Comparison of ENCODE assay signal across 14 cellular contexts in the genomic region with DNA sequence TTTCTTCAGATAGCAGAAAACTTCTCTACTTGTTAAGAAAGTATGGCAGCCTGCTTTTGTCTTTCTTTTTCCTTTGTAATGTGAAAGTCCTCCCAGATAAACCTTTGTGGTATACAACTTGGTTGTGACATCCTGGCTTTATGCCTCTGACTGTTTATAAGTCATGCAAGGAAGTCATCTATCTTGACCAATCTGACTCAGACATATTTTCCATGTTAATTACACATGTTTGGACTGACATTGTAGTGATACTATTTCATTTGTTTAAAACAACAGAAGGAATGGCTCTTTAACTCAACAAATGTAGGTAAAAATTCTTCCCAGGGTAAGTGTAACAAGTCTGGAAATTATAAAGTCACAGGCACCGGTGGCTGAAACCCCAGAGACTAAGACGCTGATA.
DNase-seq lines count a peak whose midpoint lies in the region; ATAC-seq and TF ChIP-seq lines count a peak whose summit lies in the region.
"Had no signal": no experiment of that assay in that cellular context is flagged by ENCODE, and none has a peak within 500 bp of the region (broad histone marks: within the 10 kb centered on the region; RNA-seq: fewer than 3 reads in every experiment).

No MANE protein-coding gene starts in this region.

- H3K36me3 Mint-ChIP-seq in nephron (ENCODE audit: low read depth), result no peaks in the 10 kb centered on the region
- no peaks in the 10 kb centered on the region for H3K36me3 Mint-ChIP-seq in activated CD4-positive, alpha-beta memory T cell treated with anti-CD3 and anti-CD28 coated beads, Interleukin-2, amount 10 ng/mL, durations not matched to agents 7 days and 5 days (ENCODE audit: low read depth)
- no peaks in the 10 kb centered on the region for H3K36me3 Mint-ChIP-seq in activated naive CD8-positive, alpha-beta T cell treated with anti-CD3 and anti-CD28 coated beads for 36 hours
- no peaks in the 10 kb centered on the region for H3K36me3 Mint-ChIP-seq in activated CD4-positive, alpha-beta T cell treated with anti-CD3 and anti-CD28 coated beads for 36 hours (ENCODE audit: low read depth)
- H3K36me3 Mint-ChIP-seq: IgD-negative memory B cell had no signal

- no peaks in the 10 kb centered on the region for H4K20me1 ChIP-seq in fibroblast of lung (ENCODE audit: control insufficient read depth, extremely low read depth, insufficient read depth, low read length)

- H3K27me3 ChIP-seq in BJ (ENCODE audit: control insufficient read depth, insufficient read depth, low read length) (no peaks in the 10 kb centered on the region), RWPE2 (ENCODE audit: insufficient read depth, poor library complexity, severe bottlenecking) (no peaks in the 10 kb centered on the region), fibroblast of lung (ENCODE audit: control insufficient read depth, insufficient read depth, low read length) (no peaks in the 10 kb centered on the region)

- POLR2A ChIA-PET in BJ (lab: Charles Lee), result no interaction called here
- POLR2A ChIA-PET in activated CD4-positive, alpha-beta memory T cell treated with anti-CD3 and anti-CD28 coated beads, Interleukin-2, amount 10 ng/mL, durations not matched to agents 7 days and 5 days (lab: Charles Lee), result no interaction called here
- POLR2A ChIA-PET in activated CD4-positive, alpha-beta T cell treated with anti-CD3 and anti-CD28 coated beads for 36 hours (lab: Charles Lee), result no interaction called here

- no peaks in the 10 kb centered on the region for H3K9me3 ChIP-seq in RWPE2 (ENCODE audit: severe bottlenecking)
- no peaks in the 10 kb centered on the region for H3K9me3 ChIP-seq in fibroblast of lung (ENCODE audit: control insufficient read depth, insufficient read depth, low read depth, low read length)

- no peaks in the 10 kb centered on the region for H3K36me3 ChIP-seq in BJ (ENCODE audit: control insufficient read depth, insufficient read depth, low read length)
- H3K36me3 ChIP-seq in RWPE2 (ENCODE audit: low read depth), result no peaks in the 10 kb centered on the region
- no peaks in the 10 kb centered on the region for H3K36me3 ChIP-seq in fibroblast of lung (ENCODE audit: control insufficient read depth, insufficient read depth, low read length)

- H3K27ac ChIP-seq in RWPE2 (ENCODE audit: poor library complexity, severe bottlenecking), result no peak overlapping the region
- no peak overlapping the region for H3K27ac ChIP-seq in fibroblast of lung (ENCODE audit: insufficient read depth, low read length)

- no peak overlapping the region for H2AFZ ChIP-seq in fibroblast of lung (ENCODE audit: low read length)

- H3K4me3 ChIP-seq in BJ (ENCODE audit: low read depth, low read length) (no peak overlapping the region), RWPE2 (ENCODE audit: severe bottlenecking) (no peak overlapping the region), fibroblast of lung (replicated peaks in 1 of 4; ENCODE audit: control extremely low read depth in 1 of 4, insufficient read depth in 1 of 4, low read depth in 3 of 4, low read length in 4 of 4) (no peak overlapping the region)

- DNase-seq in BJ (ENCODE audit: low read depth) (peak; percentile 55), RWPE2 (ENCODE audit: low spot score) (no peak), fibroblast of lung (ENCODE audit: low read depth in 2 of 2) (peak; percentile 91 to 96), NCI-H526 (lab: John Stamatoyannopoulos, UW) (no peak)
- DNase-seq in activated CD4-positive, alpha-beta memory T cell treated with anti-CD3 and anti-CD28 coated beads, Interleukin-2, amount 10 ng/mL, durations not matched to agents 7 days and 5 days, result no peak
- DNase-seq in activated naive CD8-positive, alpha-beta T cell treated with anti-CD3 and anti-CD28 coated beads for 36 hours, result no peak
- no peak for DNase-seq in activated CD4-positive, alpha-beta T cell treated with anti-CD3 and anti-CD28 coated beads for 36 hours
- DNase-seq: activated naive CD4-positive, alpha-beta T cell treated with anti-CD3 and anti-CD28 coated beads for 36 hours; CD4-positive, alpha-beta T cell; NCI-H2171 treated with DMSO at 0.1 percent for 48 hours; SHP77; stimulated activated naive CD8-positive, alpha-beta T cell treated with anti-CD3 and anti-CD28 coated beads, Interleukin-15, amount 100 ng/mL, for 72 hours had no signal

- H3K27me3 Mint-ChIP-seq in nephron (ENCODE audit: low read depth), result no peaks in the 10 kb centered on the region
- no peaks in the 10 kb centered on the region for H3K27me3 Mint-ChIP-seq in activated CD4-positive, alpha-beta memory T cell treated with anti-CD3 and anti-CD28 coated beads, Interleukin-2, amount 10 ng/mL, durations not matched to agents 7 days and 5 days
- no peaks in the 10 kb centered on the region for H3K27me3 Mint-ChIP-seq in activated naive CD8-positive, alpha-beta T cell treated with anti-CD3 and anti-CD28 coated beads for 36 hours
- peaks cover 3% of the 10 kb centered on the region for H3K27me3 Mint-ChIP-seq in activated CD4-positive, alpha-beta T cell treated with anti-CD3 and anti-CD28 coated beads for 36 hours
- H3K27me3 Mint-ChIP-seq: CD4-positive, alpha-beta T cell; IgD-negative memory B cell; stimulated activated naive CD8-positive, alpha-beta T cell treated with anti-CD3 and anti-CD28 coated beads, Interleukin-15, amount 100 ng/mL, for 72 hours had no signal

- ATAC-seq in RWPE2 (ENCODE audit: low read depth), result peak; percentile 44; the same call in 1 of the 3 replicates
- no peak for ATAC-seq in activated CD4-positive, alpha-beta T cell treated with anti-CD3 and anti-CD28 coated beads for 36 hours
- ATAC-seq: stimulated activated naive CD8-positive, alpha-beta T cell treated with anti-CD3 and anti-CD28 coated beads, Interleukin-15, amount 100 ng/mL, for 72 hours had no signal

- H3K9me3 Mint-ChIP-seq in nephron, result no peaks in the 10 kb centered on the region
- no peaks in the 10 kb centered on the region for H3K9me3 Mint-ChIP-seq in activated CD4-positive, alpha-beta memory T cell treated with anti-CD3 and anti-CD28 coated beads, Interleukin-2, amount 10 ng/mL, durations not matched to agents 7 days and 5 days
- H3K9me3 Mint-ChIP-seq in activated naive CD8-positive, alpha-beta T cell treated with anti-CD3 and anti-CD28 coated beads for 36 hours, result no peaks in the 10 kb centered on the region
- H3K9me3 Mint-ChIP-seq in activated CD4-positive, alpha-beta T cell treated with anti-CD3 and anti-CD28 coated beads for 36 hours (ENCODE audit: low read depth), result no peaks in the 10 kb centered on the region
- H3K9me3 Mint-ChIP-seq: activated naive CD4-positive, alpha-beta T cell treated with anti-CD3 and anti-CD28 coated beads for 36 hours; CD4-positive, alpha-beta T cell; IgD-negative memory B cell; stimulated activated naive CD8-positive, alpha-beta T cell treated with anti-CD3 and anti-CD28 coated beads, Interleukin-15, amount 100 ng/mL, for 72 hours had no signal

- TF ChIP-seq CTCF in BJ (IDR thresholded peaks at IDR 0.05; ENCODE audit: insufficient read depth, low read depth, low read length) (no peak), RWPE2 (IDR thresholded peaks at IDR 0.05; ENCODE audit: poor library complexity, severe bottlenecking) (no peak), fibroblast of lung (conservative IDR thresholded peaks at IDR 0.05 in 1 of 2, IDR thresholded peaks at IDR 0.05 in 1 of 2; ENCODE audit: low read depth in 1 of 2, low read length in 2 of 2) (no peak), nephron (IDR thresholded peaks at IDR 0.05; ENCODE audit: unreplicated experiment in 3 of 3) (no peak)

- no peak overlapping the region for H3K4me3 Mint-ChIP-seq in nephron
- no peak overlapping the region for H3K4me3 Mint-ChIP-seq in activated CD4-positive, alpha-beta memory T cell treated with anti-CD3 and anti-CD28 coated beads, Interleukin-2, amount 10 ng/mL, durations not matched to agents 7 days and 5 days
- no peak overlapping the region for H3K4me3 Mint-ChIP-seq in activated naive CD8-positive, alpha-beta T cell treated with anti-CD3 and anti-CD28 coated beads for 36 hours
- no peak overlapping the region for H3K4me3 Mint-ChIP-seq in activated CD4-positive, alpha-beta T cell treated with anti-CD3 and anti-CD28 coated beads for 36 hours
- H3K4me3 Mint-ChIP-seq: activated naive CD4-positive, alpha-beta T cell treated with anti-CD3 and anti-CD28 coated beads for 36 hours; CD4-positive, alpha-beta T cell; stimulated activated naive CD8-positive, alpha-beta T cell treated with anti-CD3 and anti-CD28 coated beads, Interleukin-15, amount 100 ng/mL, for 72 hours had no signal

- H3K27ac Mint-ChIP-seq in nephron, result peak overlapping the region; percentile 56 to 75 (median 65)
- no peak overlapping the region for H3K27ac Mint-ChIP-seq in activated CD4-positive, alpha-beta memory T cell treated with anti-CD3 and anti-CD28 coated beads, Interleukin-2, amount 10 ng/mL, durations not matched to agents 7 days and 5 days
- no peak overlapping the region for H3K27ac Mint-ChIP-seq in activated naive CD8-positive, alpha-beta T cell treated with anti-CD3 and anti-CD28 coated beads for 36 hours
- H3K27ac Mint-ChIP-seq in activated CD4-positive, alpha-beta T cell treated with anti-CD3 and anti-CD28 coated beads for 36 hours, result no peak overlapping the region
- H3K27ac Mint-ChIP-seq: activated naive CD4-positive, alpha-beta T cell treated with anti-CD3 and anti-CD28 coated beads for 36 hours; CD4-positive, alpha-beta T cell; IgD-negative memory B cell; stimulated activated naive CD8-positive, alpha-beta T cell treated with anti-CD3 and anti-CD28 coated beads, Interleukin-15, amount 100 ng/mL, for 72 hours had no signal

- no peaks in the 10 kb centered on the region for H3K4me1 ChIP-seq in RWPE2 (ENCODE audit: insufficient read depth, poor library complexity, severe bottlenecking)
- no peaks in the 10 kb centered on the region for H3K4me1 ChIP-seq in fibroblast of lung (ENCODE audit: control insufficient read depth, extremely low read depth, insufficient read depth, low read length)

- no peaks in the 10 kb centered on the region for H3K79me2 ChIP-seq in fibroblast of lung (ENCODE audit: control insufficient read depth, insufficient read depth, low read length)

- H3K9ac ChIP-seq in fibroblast of lung (ENCODE audit: insufficient read depth, low read length), result no peak overlapping the region

- peaks cover 60% of the 10 kb centered on the region for H3K4me1 Mint-ChIP-seq in nephron
- H3K4me1 Mint-ChIP-seq in activated CD4-positive, alpha-beta memory T cell treated with anti-CD3 and anti-CD28 coated beads, Interleukin-2, amount 10 ng/mL, durations not matched to agents 7 days and 5 days, result no peaks in the 10 kb centered on the region
- H3K4me1 Mint-ChIP-seq in activated naive CD8-positive, alpha-beta T cell treated with anti-CD3 and anti-CD28 coated beads for 36 hours, result no peaks in the 10 kb centered on the region
- H3K4me1 Mint-ChIP-seq in activated CD4-positive, alpha-beta T cell treated with anti-CD3 and anti-CD28 coated beads for 36 hours, result no peaks in the 10 kb centered on the region
- H3K4me1 Mint-ChIP-seq: stimulated activated naive CD8-positive, alpha-beta T cell treated with anti-CD3 and anti-CD28 coated beads, Interleukin-15, amount 100 ng/mL, for 72 hours had no signal

- peak overlapping the region; percentile 36 for H3K4me2 ChIP-seq in fibroblast of lung (ENCODE audit: extremely low read depth, insufficient read depth, low read length)

- intact Hi-C loops in activated CD4-positive, alpha-beta T cell treated with anti-CD3 and anti-CD28 coated beads for 36 hours (cut with DNase I, micrococcal nuclease), result no loop called here

- CTCF ChIA-PET in BJ (lab: Yijun Ruan, JAX), result no interaction called here
- CTCF ChIA-PET in activated CD4-positive, alpha-beta memory T cell treated with anti-CD3 and anti-CD28 coated beads, Interleukin-2, amount 10 ng/mL, durations not matched to agents 7 days and 5 days (lab: Charles Lee), result no interaction called here
- CTCF ChIA-PET in activated CD4-positive, alpha-beta T cell treated with anti-CD3 and anti-CD28 coated beads for 36 hours (lab: Charles Lee), result interaction anchor here (0.9 kb wide), 1 partner anchor 10 kb away, joined by 4 read pairs; no protein-coding TSS in a partner anchor

Comparison
In these comparisons a context has a peak if more than half of its experiments do, and no peak if none do; other contexts are left out.
1. DNase-seq: peak in BJ (single experiment) and fibroblast of lung (2 of 2); none in RWPE2 (single experiment), activated CD4-positive, alpha-beta memory T cell treated with anti-CD3 and anti-CD28 coated beads, Interleukin-2, amount 10 ng/mL, durations not matched to agents 7 days and 5 days (single experiment), NCI-H526 (0 of 2), activated naive CD8-positive, alpha-beta T cell treated with anti-CD3 and anti-CD28 coated beads for 36 hours (single experiment) and activated CD4-positive, alpha-beta T cell treated with anti-CD3 and anti-CD28 coated beads for 36 hours (single experiment).
2. H3K27ac Mint-ChIP-seq: peak in nephron (3 of 3); none in activated CD4-positive, alpha-beta memory T cell treated with anti-CD3 and anti-CD28 coated beads, Interleukin-2, amount 10 ng/mL, durations not matched to agents 7 days and 5 days (single experiment), activated naive CD8-positive, alpha-beta T cell treated with anti-CD3 and anti-CD28 coated beads for 36 hours (single experiment) and activated CD4-positive, alpha-beta T cell treated with anti-CD3 and anti-CD28 coated beads for 36 hours (single experiment).